10 cellular contexts compared by ENCODE assay signal in the genomic region with DNA sequence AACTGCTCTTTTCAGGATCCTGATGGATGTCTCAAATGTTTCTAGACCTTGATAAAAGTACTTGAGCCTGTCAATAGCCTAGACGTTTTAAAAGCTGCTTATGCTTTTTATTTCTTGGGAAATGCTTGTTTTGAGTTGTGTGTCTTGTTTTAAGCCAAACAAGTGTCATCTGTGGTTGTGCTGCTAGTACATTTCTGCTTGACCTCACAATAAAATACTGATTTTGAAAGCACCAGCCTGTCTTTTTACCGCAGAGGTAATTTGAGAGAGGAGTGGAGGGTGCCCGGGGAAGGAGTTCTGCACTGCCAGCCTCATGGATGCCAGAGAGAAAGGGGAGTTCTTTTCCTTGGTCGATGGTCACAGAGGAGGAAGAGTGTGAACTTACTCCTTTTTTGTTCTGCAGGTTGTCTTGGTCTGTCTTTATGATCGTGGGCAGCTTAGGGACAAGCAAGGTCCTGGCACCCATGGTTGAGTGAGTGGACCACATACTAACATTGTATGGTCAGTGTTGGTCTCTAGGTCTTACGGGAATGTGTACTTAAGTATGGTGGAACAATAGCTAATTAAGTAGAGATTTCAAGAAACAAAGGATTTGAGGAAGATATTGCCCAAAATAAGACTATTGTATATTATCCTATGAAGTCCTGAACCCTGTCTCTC.
DNase-seq lines count a peak whose midpoint lies in the region; ATAC-seq and TF ChIP-seq lines count a peak whose summit lies in the region.
"Had no signal": no experiment of that assay in that cellular context is flagged by ENCODE, and none has a peak within 500 bp of the region (broad histone marks: within the 10 kb centered on the region; RNA-seq: fewer than 3 reads in every experiment).

No MANE protein-coding gene starts in this region.

- DNase-seq in GM12865 (ENCODE audit: low read depth) (peak; percentile 45), RWPE2 (ENCODE audit: low spot score) (no peak), psoas muscle (no peak), cerebellar cortex (ENCODE audit: low spot score) (no peak), ureter (ENCODE audit: low spot score) (no peak)
- DNase-seq: activated gamma-delta T cell; stimulated activated CD4-positive, alpha-beta T cell treated with anti-CD3 and anti-CD28 coated beads, Interleukin-4, amount 100 ng/mL, for 4 hours had no signal

- H3K27ac ChIP-seq in RWPE2 (ENCODE audit: poor library complexity, severe bottlenecking), result peak overlapping the region; percentile 99
- H3K27ac ChIP-seq in gastroesophageal sphincter, result peak overlapping the region; percentile 75 to 88 (median 81)
- H3K27ac ChIP-seq in psoas muscle, result peak overlapping the region; percentile 57

- no peaks in the 10 kb centered on the region for H3K9me3 ChIP-seq in RWPE2 (ENCODE audit: severe bottlenecking)
- H3K9me3 ChIP-seq in gastroesophageal sphincter, result no peaks in the 10 kb centered on the region
- no peaks in the 10 kb centered on the region for H3K9me3 ChIP-seq in psoas muscle

- ATAC-seq in RWPE2 (ENCODE audit: low read depth) (no peak), gastroesophageal sphincter (no peak), psoas muscle (peak in 1 of 4 donors; percentile 10), GM18511 (IDR thresholded peaks at IDR 0.05; ENCODE audit: unreplicated experiment) (no peak), GM19452 (IDR thresholded peaks at IDR 0.05; ENCODE audit: unreplicated experiment) (no peak)

- H3K27me3 ChIP-seq in RWPE2 (ENCODE audit: insufficient read depth, poor library complexity, severe bottlenecking), result no peaks in the 10 kb centered on the region
- H3K27me3 ChIP-seq in gastroesophageal sphincter, result no peaks in the 10 kb centered on the region
- no peaks in the 10 kb centered on the region for H3K27me3 ChIP-seq in psoas muscle (ENCODE audit: insufficient read depth in 3 of 3, low read length in 2 of 3)

- TF ChIP-seq CTCF in GM12865 (IDR thresholded peaks at IDR 0.05; ENCODE audit: insufficient read depth, low read depth, low read length, missing control alignments), result no peak
- no peak for TF ChIP-seq CTCF in RWPE2 (IDR thresholded peaks at IDR 0.05; ENCODE audit: poor library complexity, severe bottlenecking)
- no peak for TF ChIP-seq CTCF in gastroesophageal sphincter (IDR thresholded peaks at IDR 0.05)
- no peak for TF ChIP-seq CTCF in psoas muscle (IDR thresholded peaks at IDR 0.05)

- intact Hi-C loops in psoas muscle (cut with DNase I), result no loop called here

- H3K4me3 ChIP-seq in GM12865 (ENCODE audit: low read depth, low read length), result peak overlapping the region; percentile 41
- H3K4me3 ChIP-seq in RWPE2 (ENCODE audit: severe bottlenecking), result no peak overlapping the region
- no peak overlapping the region for H3K4me3 ChIP-seq in gastroesophageal sphincter
- H3K4me3 ChIP-seq in psoas muscle, result no peak overlapping the region

- H3K36me3 ChIP-seq in RWPE2 (ENCODE audit: low read depth), result no peaks in the 10 kb centered on the region; the same call in 1 of the 2 replicates
- H3K36me3 ChIP-seq in gastroesophageal sphincter, result no peaks in the 10 kb centered on the region
- H3K36me3 ChIP-seq in psoas muscle (ENCODE audit: insufficient read depth in 1 of 2, low read depth in 1 of 2), result no peaks in the 10 kb centered on the region

- TF ChIP-seq POLR2A in gastroesophageal sphincter (IDR thresholded peaks at IDR 0.05), result no peak

- H3K4me1 ChIP-seq in RWPE2 (ENCODE audit: insufficient read depth, poor library complexity, severe bottlenecking) (peaks cover 69% of the 10 kb centered on the region), gastroesophageal sphincter (peaks cover 18 to 94% (median 26%) of the 10 kb centered on the region in 3 donors), psoas muscle (peaks cover 75% of the 10 kb centered on the region)

- 53 to 67% methylated on average over 4 to 6 of the region's 6 CpGs for WGBS in gastroesophageal sphincter (ENCODE audit: low coverage in 1 of 2), 2 donors
- WGBS in psoas muscle, 3 donors, result 30 to 45% (median 31%) methylated on average over 6 of the region's 6 CpGs

- TF ChIP-seq EP300 in gastroesophageal sphincter (IDR thresholded peaks at IDR 0.05), result no peak
